In genomic region chr4:169270156-169270809, GRCh38 we compare ENCODE assay signal across 8 cellular contexts. TPM values are rescaled to one million over a fixed set of nuclear protein-coding genes. Genes with fewer than 3 reads are reported as not detected.
A peak's percentile ranks its signal among the peaks of the same experiment; 100 is the strongest.
DNase-seq lines count a peak whose midpoint lies in the region; ATAC-seq, FAIRE-seq and TF ChIP-seq lines count a peak whose summit lies in the region.

No MANE protein-coding gene starts in this region.

- ATAC-seq in GM19035 (IDR thresholded peaks at IDR 0.05; ENCODE audit: unreplicated experiment) (peak; percentile 49), HG03135 (IDR thresholded peaks at IDR 0.05; ENCODE audit: unreplicated experiment) (peak; percentile 48), K562 (peak; percentile 79)

- POLR2A ChIA-PET in K562 (lab: Yijun Ruan, JAX) = interaction anchor here (1.2 kb wide), 2 partner anchors 9 to 21 kb away, joined by 3 read pairs; no protein-coding TSS in a partner anchor

- peaks cover 20% of the 10 kb centered on the region for H3K4me1 ChIP-seq in OCI-LY3 (ENCODE audit: low read length)
- peaks cover 0 to 18% of the 10 kb centered on the region in 2 experiments; a peak in 2 of 5 replicates for H3K4me1 ChIP-seq in K562 (replicated peaks in 1 of 2; ENCODE audit: control insufficient read depth in 2 of 2, insufficient read depth in 2 of 2, low read length in 2 of 2)
- peaks cover 13% of the 10 kb centered on the region for H3K4me1 ChIP-seq in iPS-15b (ENCODE audit: control insufficient read depth, insufficient read depth, low read length)
- peaks cover 0 to 41% (median 25%) of the 10 kb centered on the region in 4 donors for H3K4me1 ChIP-seq in sigmoid colon

- 1% methylated on average over 32 of the region's 56 CpGs for WGBS in K562 (ENCODE audit: insufficient coverage, low coverage, missing lambda C conversion rate)
- 0 to 1% methylated on average over 56 of the region's 56 CpGs for WGBS in sigmoid colon, 2 donors

- no peak for TF ChIP-seq RAD21 in K562 (CRISPR knock-in tag; conservative IDR thresholded peaks at IDR 0.05 in 1 of 2, IDR thresholded peaks at IDR 0.05 in 1 of 2)

- H3K4me3 ChIP-seq in OCI-LY3 (ENCODE audit: low read length) (peak overlapping the region; percentile 84), K562 (peak overlapping the region; percentile 30), iPS-15b (ENCODE audit: low read depth, low read length) (peak overlapping the region; percentile 88), sigmoid colon (peak overlapping the region; percentile 70 to 96 (median 78))

- H3K9ac ChIP-seq in OCI-LY3 (ENCODE audit: low read length) = peak overlapping the region; percentile 66
- H3K9ac ChIP-seq in K562 (ENCODE audit: insufficient read depth in 1 of 2, low read depth in 2 of 2, low read length in 2 of 2) = peak overlapping the region in 1 of 2 experiments; percentile 74; a peak in 2 of 4 replicates
- H3K9ac ChIP-seq in iPS-15b (ENCODE audit: low read depth, low read length) = peak overlapping the region; percentile 85

- H3K27me3 ChIP-seq in OCI-LY3 (ENCODE audit: low read depth, low read length) (peaks cover 41% of the 10 kb centered on the region), K562 (ENCODE audit: control insufficient read depth in 2 of 2, insufficient read depth in 2 of 2, low read length in 2 of 2) (peaks cover 19 to 29% of the 10 kb centered on the region in 2 experiments; a peak in 4 of 5 replicates), iPS-15b (ENCODE audit: control insufficient read depth, insufficient read depth, low read length) (peaks cover 12% of the 10 kb centered on the region), sigmoid colon (no peaks in the 10 kb centered on the region)

- CTCF ChIA-PET in K562 (lab: Yijun Ruan, JAX; ENCODE audit: low intra/inter-chr PET ratio) = no interaction called here

- TF ChIP-seq POLR2A in K562 (conservative IDR thresholded peaks at IDR 0.05) = no peak
- TF ChIP-seq POLR2A in sigmoid colon (IDR thresholded peaks at IDR 0.05) = no peak

- H3K79me2 ChIP-seq in OCI-LY3 (ENCODE audit: low read length) (no peaks in the 10 kb centered on the region), K562 (ENCODE audit: control insufficient read depth, insufficient read depth, low read length) (no peaks in the 10 kb centered on the region)

- intact Hi-C loops in K562 (cut with micrococcal nuclease) (loop anchor here (10.0 kb wide), 1 partner anchor 215 kb away; no protein-coding TSS in a partner anchor), sigmoid colon (cut with DNase I) (loop anchor here (2.0 to 5.0 kb wide), 3 partner anchors 43 to 348 kb away; partner anchors contain the start of gene CBR4)

- H3K9me3 ChIP-seq in OCI-LY3 (ENCODE audit: insufficient read depth, low read length) (no peaks in the 10 kb centered on the region), K562 (replicated peaks; ENCODE audit: control insufficient read depth, insufficient read depth, low read depth, low read length) (no peaks in the 10 kb centered on the region), iPS-15b (ENCODE audit: control insufficient read depth, insufficient read depth, low read length) (no peaks in the 10 kb centered on the region), sigmoid colon (no peaks in the 10 kb centered on the region)

- no peaks in the 10 kb centered on the region for H3K9me1 ChIP-seq in K562 (ENCODE audit: control insufficient read depth, insufficient read depth, low read length)

- peak; percentile 87 for DNase-seq in D341Med (ENCODE audit: low spot score)
- DNase-seq in K562 (ENCODE audit: extremely low read depth in 1 of 4, low spot score in 3 of 4) = peak; percentile 20 to 32 (median 30)
- DNase-seq in sigmoid colon = peak; percentile 70
- no peak for DNase-seq in NK-92 treated with Interleukin-12 subunit alpha and Interleukin-12 subunit beta, amount 100 ng/mL, for 24 hours (lab: John Stamatoyannopoulos, UW)

- peak overlapping the region; percentile 83 for H3K4me2 ChIP-seq in OCI-LY3 (ENCODE audit: low read length)
- H3K4me2 ChIP-seq in K562 (ENCODE audit: insufficient read depth, low read length) = peak overlapping the region; percentile 41

- TF ChIP-seq CTCF in OCI-LY3 (IDR thresholded peaks at IDR 0.05; ENCODE audit: low read depth, low read length) = peak; percentile 33
- TF ChIP-seq CTCF in K562 (IDR thresholded peaks at IDR 0.05 in 2 of 3, conservative IDR thresholded peaks at IDR 0.05 in 1 of 3; ENCODE audit: insufficient read depth in 2 of 3, low read depth in 1 of 3, low read length in 3 of 3) = no peak
- TF ChIP-seq CTCF in sigmoid colon (IDR thresholded peaks at IDR 0.05) = no peak

- H3K36me3 ChIP-seq in OCI-LY3 (replicated peaks; ENCODE audit: low read depth, low read length) (no peaks in the 10 kb centered on the region), K562 (ENCODE audit: control insufficient read depth, insufficient read depth, low read length) (no peaks in the 10 kb centered on the region), iPS-15b (ENCODE audit: control insufficient read depth, insufficient read depth, low read length) (no peaks in the 10 kb centered on the region), sigmoid colon (no peaks in the 10 kb centered on the region)

- H2AFZ ChIP-seq in OCI-LY3 (ENCODE audit: low read depth, low read length) (peak overlapping the region; percentile 65), K562 (ENCODE audit: low read depth, low read length) (peak overlapping the region; percentile 59; the same call in 1 of the 2 replicates)

- in situ Hi-C loops in K562 (cut with MboI) = no loop called here

- H3K27ac ChIP-seq in OCI-LY3 (ENCODE audit: low read length) (no peak overlapping the region), K562 (ENCODE audit: extremely low read depth, low read depth, low read length) (no peak overlapping the region), sigmoid colon (peak overlapping the region; percentile 88 to 93 (median 90))

- no peak for TF ChIP-seq EP300 in K562 (IDR thresholded peaks at IDR 0.05; ENCODE audit: low read length)
- TF ChIP-seq EP300 in sigmoid colon (IDR thresholded peaks at IDR 0.05) = no peak

- H4K20me1 ChIP-seq in OCI-LY3 (ENCODE audit: insufficient read depth, low read length) = no peaks in the 10 kb centered on the region
- no peaks in the 10 kb centered on the region for H4K20me1 ChIP-seq in K562 (replicated peaks; ENCODE audit: control insufficient read depth, insufficient read depth, low read length)

- BruUV-seq in K562 (replicated peaks; lab: Mats Ljungman, UMichigan) = no TSS peak

- no peak for FAIRE-seq in K562 (lab: Jason Lieb, UNC)

TF ChIP-seq in K562, 482 proteins besides CTCF, POLR2A, EP300 and RAD21 (continues in another document):
- TF ChIP-seq HMGN3 (IDR thresholded peaks at IDR 0.05; ENCODE audit: borderline replicate concordance, extremely low read depth, insufficient read length, low read depth, low read length) = peak; percentile 22
- TF ChIP-seq UBTF (IDR thresholded peaks at IDR 0.05; ENCODE audit: borderline replicate concordance in 1 of 2, low read depth in 2 of 2, low read length in 2 of 2) = 0 out of 4 replicates have a peak, but pooled peaks of 1 of the 2 experiments have one; percentile 45

RNA-seq across cellular contexts. Expression of gene SH3RF1, which starts 0.5 kb away (rescaled TPM):
- total RNA-seq in K562 (2011; cell fraction: chromatin; rRNA removed; ENCODE audit: low replicate concordance) = not detected in 2 replicates
- not detected in 2 replicates for total RNA-seq in K562 (2011; cell fraction: nucleolus; rRNA removed)
- total RNA-seq in K562 (2011; cell fraction: nucleoplasm; rRNA removed) = 0.08 and 1.2 TPM in 2 replicates
- total RNA-seq in K562 (2014; rRNA removed) (not detected in 2 replicates), K562 (2014; rRNA removed; fragmentation: Illumina TruSeq; extraction: Trizol) (not detected in 2 replicates), K562 (2015; rRNA removed; fragmentation: Illumina TruSeq; extraction: Trizol) (not detected in 2 replicates), K562 (2021) (0.16 TPM in 2 replicates), sigmoid colon (10 to 100 TPM in 2 of 4 donors, 1 to 10 TPM in 2; 8.2 to 12.5 (median 9.8) TPM)
- polyA plus RNA-seq in K562 (2011; rRNA removed) (0.04 TPM in 2 replicates), K562 (2014; fragmentation: Illumina TruSeq; extraction: Trizol) (0.03 TPM in 1 of 2 replicates, not detected in the other), K562 (2014; fragmentation: Nextera tagmentation; extraction: Ambion mirVana) (not detected), K562 (2014; rRNA removed) (0.11 TPM in 1 of 2 replicates, not detected in the other), sigmoid colon (10 to 100 TPM; 14.4 to 20.8 (median 16.4) TPM)
- 0.04 TPM in 2 replicates for polyA plus RNA-seq in K562 (2011; cell fraction: cytosol; rRNA removed)
- polyA plus RNA-seq in K562 (2011; cell fraction: nucleus; rRNA removed) = 0.04 and 0.20 TPM in 2 replicates
- polyA plus RNA-seq in K562 (2012) = 0.03 and 0.10 TPM in 2 replicates
- polyA minus RNA-seq in K562 (2011; rRNA and poly(A)+ RNA removed) = 0.07 and 0.09 TPM in 2 replicates
- not detected in 2 replicates for polyA minus RNA-seq in K562 (2011; cell fraction: cytosol; rRNA and poly(A)+ RNA removed)
- polyA minus RNA-seq in K562 (2011; cell fraction: nucleus; rRNA and poly(A)+ RNA removed) = under 0.01 and 0.13 TPM in 2 replicates

Comparison
In these comparisons a context has a peak if more than half of its experiments do, and no peak if none do; other contexts are left out.
1. H3K27ac ChIP-seq: peak in sigmoid colon (4 of 4); none in OCI-LY3 (single experiment) and K562 (single experiment).
2. H3K4me3 ChIP-seq: peak in every context shown above with its lines; median percentile 88 in iPS-15b; 84 in OCI-LY3; 78 in sigmoid colon; 30 in K562.
3. RNA of gene SH3RF1, which starts 0.5 kb away (total RNA-seq): 8.2 to 12.5 TPM in sigmoid colon; 0.08 to 1.2 TPM in K562; every median in the first group is over 4 times any median in the second.
4. Peak in every context shown above with its lines, with median percentiles within 50 percentile points of each other: ATAC-seq.